19 cellular contexts compared by ENCODE assay signal in the genomic region with DNA sequence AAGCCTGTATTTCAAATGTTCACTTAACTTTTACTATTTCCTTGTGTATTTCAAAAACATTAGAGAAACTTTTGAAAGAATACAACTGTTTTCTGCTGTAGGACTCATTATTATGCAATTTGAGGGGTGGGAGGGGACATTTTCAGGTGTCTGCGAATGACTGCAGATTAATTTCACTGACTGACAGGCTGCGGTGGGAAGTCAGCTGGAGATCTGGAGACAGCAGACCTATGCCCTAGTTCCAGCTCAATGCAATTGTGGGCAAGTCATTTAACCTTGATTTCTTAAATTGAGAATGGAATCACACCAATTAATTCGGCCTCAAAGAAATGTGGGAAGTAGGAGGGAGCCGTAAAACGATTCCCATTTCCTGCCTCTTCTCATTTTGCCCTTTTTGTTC.
"Had no signal": no experiment of that assay in that cellular context is flagged by ENCODE, and none has a peak within 500 bp of the region (broad histone marks: within the 10 kb centered on the region; RNA-seq: fewer than 3 reads in every experiment).

No MANE protein-coding gene starts in this region.

- H3K4me3 Mint-ChIP-seq: endodermal cell; naive thymus-derived CD4-positive, alpha-beta T cell; stimulated activated memory B cell treated with anti-CD40 and anti-IgM and Interleukin-4, amounts not matched to agents 10 μg/mL and 1 μg/mL and 100 μg/mL, for 72 hours; stimulated activated naive CD8-positive, alpha-beta T cell treated with anti-CD3 and anti-CD28 coated beads, Interleukin-15, Interleukin-2, amounts not matched to agents 100 ng/mL and 50 ng/mL, for 24 hours had no signal

- H3K9me3 Mint-ChIP-seq: stimulated activated memory B cell treated with anti-CD40 and anti-IgM and Interleukin-4, amounts not matched to agents 10 μg/mL and 1 μg/mL and 100 μg/mL, for 72 hours; stimulated activated naive CD8-positive, alpha-beta T cell treated with anti-CD3 and anti-CD28 coated beads, Interleukin-15, Interleukin-2, amounts not matched to agents 100 ng/mL and 50 ng/mL, for 24 hours had no signal

- DNase-seq: effector CD4-positive, alpha-beta T cell; heart right ventricle; hypothalamus; islet precursor cell; naive thymus-derived CD4-positive, alpha-beta T cell; psoas muscle; spleen; stimulated activated CD4-positive, alpha-beta T cell treated with anti-CD3 and anti-CD28 coated beads, Interleukin-15, amount 100 ng/mL, for 24 hours; stimulated activated CD4-positive, alpha-beta T cell treated with anti-CD3 and anti-CD28 coated beads, Interleukin-1b, Interleukin-23, amount 100 ng/mL, for 48 hours; stimulated activated CD4-positive, alpha-beta T cell treated with anti-CD3 and anti-CD28 coated beads, Interleukin-4, amount 100 ng/mL, for 24 hours; tibial artery; upper lobe of left lung had no signal

- H3K36me3 Mint-ChIP-seq: naive thymus-derived CD4-positive, alpha-beta T cell; stimulated activated memory B cell treated with anti-CD40 and anti-IgM and Interleukin-4, amounts not matched to agents 10 μg/mL and 1 μg/mL and 100 μg/mL, for 72 hours had no signal

- H3K4me3 ChIP-seq: coronary artery, heart right ventricle, psoas muscle, spleen, tibial artery, upper lobe of left lung, vagina had no signal

- H3K36me3 ChIP-seq: heart right ventricle, neutrophil, spleen, tibial artery, upper lobe of left lung, vagina had no signal

- H3K27ac Mint-ChIP-seq: endodermal cell; naive thymus-derived CD4-positive, alpha-beta T cell; stimulated activated memory B cell treated with anti-CD40 and anti-IgM and Interleukin-4, amounts not matched to agents 10 μg/mL and 1 μg/mL and 100 μg/mL, for 72 hours; stimulated activated naive CD8-positive, alpha-beta T cell treated with anti-CD3 and anti-CD28 coated beads, Interleukin-15, Interleukin-2, amounts not matched to agents 100 ng/mL and 50 ng/mL, for 24 hours had no signal

- H3K9me3 ChIP-seq: heart right ventricle, neutrophil, psoas muscle, spleen, tibial artery, upper lobe of left lung, vagina had no signal

- ATAC-seq: naive thymus-derived CD4-positive, alpha-beta T cell; sciatic nerve; stimulated activated memory B cell treated with anti-CD40 and anti-IgM and Interleukin-4, amounts not matched to agents 10 μg/mL and 1 μg/mL and 100 μg/mL, for 72 hours had no signal

- H3K27me3 ChIP-seq: heart right ventricle, neutrophil, spleen, tibial artery, upper lobe of left lung, vagina had no signal

- H3K4me1 Mint-ChIP-seq: stimulated activated memory B cell treated with anti-CD40 and anti-IgM and Interleukin-4, amounts not matched to agents 10 μg/mL and 1 μg/mL and 100 μg/mL, for 72 hours had no signal

- H3K27ac ChIP-seq: neutrophil, psoas muscle, spleen, tibial artery, upper lobe of left lung, vagina had no signal
